In the genomic region with DNA sequence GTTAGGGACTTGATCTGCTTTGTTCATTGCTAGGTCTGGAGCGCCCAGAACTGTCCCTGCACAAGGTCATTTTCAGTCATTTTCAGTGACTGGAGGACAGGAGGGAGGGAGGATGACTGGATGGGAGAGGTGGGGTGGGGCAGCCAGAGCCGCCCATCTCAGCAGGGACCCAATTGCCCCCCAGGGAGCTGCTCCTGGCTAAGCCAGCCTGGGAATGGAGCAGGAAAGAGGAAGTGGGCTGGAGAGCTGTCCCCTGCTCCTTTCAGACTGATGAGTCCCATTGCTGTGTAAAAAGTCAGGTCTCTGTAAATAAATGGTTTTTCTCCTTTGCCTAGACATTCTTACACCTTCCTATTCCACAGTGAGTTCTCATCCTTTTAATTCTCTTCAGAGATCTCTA, we compare ENCODE assay signal across 19 cellular contexts.
DNase-seq lines count a peak whose midpoint lies in the region; ATAC-seq and TF ChIP-seq lines count a peak whose summit lies in the region.
"Had no signal": no experiment of that assay in that cellular context is flagged by ENCODE, and none has a peak within 500 bp of the region (broad histone marks: within the 10 kb centered on the region; RNA-seq: fewer than 3 reads in every experiment).

No MANE protein-coding gene starts in this region.

- TF ChIP-seq EP300 in sigmoid colon (IDR thresholded peaks at IDR 0.05): no peak

- H3K27ac Mint-ChIP-seq in stimulated activated naive B cell treated with anti-CD40 and anti-IgM and Interleukin-4, amounts not matched to agents 10 μg/mL and 1 μg/mL and 100 μg/mL, for 72 hours: no peak overlapping the region
- no peak overlapping the region for H3K27ac Mint-ChIP-seq in activated CD4-positive, alpha-beta memory T cell treated with anti-CD3 and anti-CD28 coated beads, Interleukin-2, amount 10 ng/mL, durations not matched to agents 7 days and 5 days
- H3K27ac Mint-ChIP-seq: B cell; CD8-positive, alpha-beta T cell; GM23338; HFFc6 had no signal

- no peak overlapping the region for H3K4me3 Mint-ChIP-seq in stimulated activated naive B cell treated with anti-CD40 and anti-IgM and Interleukin-4, amounts not matched to agents 10 μg/mL and 1 μg/mL and 100 μg/mL, for 72 hours
- H3K4me3 Mint-ChIP-seq in activated CD4-positive, alpha-beta memory T cell treated with anti-CD3 and anti-CD28 coated beads, Interleukin-2, amount 10 ng/mL, durations not matched to agents 7 days and 5 days: no peak overlapping the region
- H3K4me3 Mint-ChIP-seq: B cell; CD8-positive, alpha-beta T cell; GM23338; HFFc6 had no signal

- H3K27ac ChIP-seq in right cardiac atrium (ENCODE audit: low read length) (no peak overlapping the region), sigmoid colon (no peak overlapping the region), thyroid gland (no peak overlapping the region)
- H3K27ac ChIP-seq: BLaER1 treated with 17β-estradiol and CSF1 and Interleukin-3, amounts not matched to agents 10 nM and 100 nM had no signal

- no peaks in the 10 kb centered on the region for H3K4me1 Mint-ChIP-seq in stimulated activated naive B cell treated with anti-CD40 and anti-IgM and Interleukin-4, amounts not matched to agents 10 μg/mL and 1 μg/mL and 100 μg/mL, for 72 hours
- H3K4me1 Mint-ChIP-seq in activated CD4-positive, alpha-beta memory T cell treated with anti-CD3 and anti-CD28 coated beads, Interleukin-2, amount 10 ng/mL, durations not matched to agents 7 days and 5 days: no peaks in the 10 kb centered on the region
- H3K4me1 Mint-ChIP-seq: B cell, GM23338 had no signal

- intact Hi-C loops in cardiac septum (cut with DNase I) (no loop called here), right cardiac atrium (cut with DNase I) (no loop called here), sigmoid colon (cut with DNase I) (no loop called here), thyroid gland (cut with DNase I) (no loop called here)

- DNase-seq in cardiac septum (ENCODE audit: low spot score) (peak; percentile 66), right cardiac atrium (no peak), NCI-H69 (lab: John Stamatoyannopoulos, UW) (peak; percentile 33), sigmoid colon (peak; percentile 11), thyroid gland (no peak)
- no peak for DNase-seq in stimulated activated naive B cell treated with anti-CD40 and anti-IgM and Interleukin-4, amounts not matched to agents 10 μg/mL and 1 μg/mL and 100 μg/mL, for 72 hours
- DNase-seq in activated CD4-positive, alpha-beta memory T cell treated with anti-CD3 and anti-CD28 coated beads, Interleukin-2, amount 10 ng/mL, durations not matched to agents 7 days and 5 days: no peak
- DNase-seq: 8988T; CD8-positive, alpha-beta T cell; DMS 273 treated with DMSO at 0.1 percent for 48 hours; DMS53; DND-41; EL; HCEC 1CT; HFFc6; IMR-90 had no signal

- WGBS in right cardiac atrium: 84% methylated on average over 2 of the region's 2 CpGs
- 89 to 92% methylated on average over 2 of the region's 2 CpGs for WGBS in sigmoid colon, 2 donors
- WGBS in thyroid gland, 2 donors: 92 to 95% methylated on average over 2 of the region's 2 CpGs

- H3K36me3 ChIP-seq in sigmoid colon (no peaks in the 10 kb centered on the region), thyroid gland (no peaks in the 10 kb centered on the region)

- POLR2A ChIA-PET in activated CD4-positive, alpha-beta memory T cell treated with anti-CD3 and anti-CD28 coated beads, Interleukin-2, amount 10 ng/mL, durations not matched to agents 7 days and 5 days (lab: Charles Lee): no interaction called here

- H3K36me3 Mint-ChIP-seq in stimulated activated naive B cell treated with anti-CD40 and anti-IgM and Interleukin-4, amounts not matched to agents 10 μg/mL and 1 μg/mL and 100 μg/mL, for 72 hours: peaks cover 0 to 5% of the 10 kb centered on the region in 2 donors
- H3K36me3 Mint-ChIP-seq in activated CD4-positive, alpha-beta memory T cell treated with anti-CD3 and anti-CD28 coated beads, Interleukin-2, amount 10 ng/mL, durations not matched to agents 7 days and 5 days (ENCODE audit: low read depth): no peaks in the 10 kb centered on the region
- H3K36me3 Mint-ChIP-seq: CD8-positive, alpha-beta T cell had no signal

- H3K9me3 ChIP-seq in right cardiac atrium (ENCODE audit: control insufficient read depth, low read length) (no peaks in the 10 kb centered on the region), sigmoid colon (no peaks in the 10 kb centered on the region), thyroid gland (no peaks in the 10 kb centered on the region)

- CTCF ChIA-PET in activated CD4-positive, alpha-beta memory T cell treated with anti-CD3 and anti-CD28 coated beads, Interleukin-2, amount 10 ng/mL, durations not matched to agents 7 days and 5 days (lab: Charles Lee): no interaction called here

- H3K27me3 Mint-ChIP-seq in stimulated activated naive B cell treated with anti-CD40 and anti-IgM and Interleukin-4, amounts not matched to agents 10 μg/mL and 1 μg/mL and 100 μg/mL, for 72 hours: peaks cover 0 to 4% of the 10 kb centered on the region in 2 donors
- H3K27me3 Mint-ChIP-seq in activated CD4-positive, alpha-beta memory T cell treated with anti-CD3 and anti-CD28 coated beads, Interleukin-2, amount 10 ng/mL, durations not matched to agents 7 days and 5 days: no peaks in the 10 kb centered on the region

- TF ChIP-seq CTCF in sigmoid colon (IDR thresholded peaks at IDR 0.05) (no peak), thyroid gland (IDR thresholded peaks at IDR 0.05) (no peak)

- ATAC-seq in right cardiac atrium: no peak
- ATAC-seq in stimulated activated naive B cell treated with anti-CD40 and anti-IgM and Interleukin-4, amounts not matched to agents 10 μg/mL and 1 μg/mL and 100 μg/mL, for 72 hours (replicated peaks): no peak
- ATAC-seq: CD8-positive, alpha-beta T cell; GM23338 had no signal

- no peak overlapping the region for H3K4me3 ChIP-seq in right cardiac atrium (ENCODE audit: low read length)
- H3K4me3 ChIP-seq in sigmoid colon: no peak overlapping the region
- no peak overlapping the region for H3K4me3 ChIP-seq in thyroid gland (replicated peaks in 1 of 3)
- H3K4me3 ChIP-seq: BLaER1 treated with 17β-estradiol and CSF1 and Interleukin-3, amounts not matched to agents 10 nM and 100 nM; GM23338 had no signal

- H3K27me3 ChIP-seq in right cardiac atrium (ENCODE audit: control insufficient read depth, insufficient read depth) (no peaks in the 10 kb centered on the region), sigmoid colon (no peaks in the 10 kb centered on the region), thyroid gland (no peaks in the 10 kb centered on the region)
- H3K27me3 ChIP-seq: BLaER1 treated with 17β-estradiol and CSF1 and Interleukin-3, amounts not matched to agents 10 nM and 100 nM had no signal

- TF ChIP-seq POLR2A in sigmoid colon (IDR thresholded peaks at IDR 0.05): no peak
- TF ChIP-seq POLR2A in thyroid gland (IDR thresholded peaks at IDR 0.05): no peak

- H3K9me3 Mint-ChIP-seq in stimulated activated naive B cell treated with anti-CD40 and anti-IgM and Interleukin-4, amounts not matched to agents 10 μg/mL and 1 μg/mL and 100 μg/mL, for 72 hours: peaks cover 0 to 3% of the 10 kb centered on the region in 2 donors
- peaks cover 4% of the 10 kb centered on the region for H3K9me3 Mint-ChIP-seq in activated CD4-positive, alpha-beta memory T cell treated with anti-CD3 and anti-CD28 coated beads, Interleukin-2, amount 10 ng/mL, durations not matched to agents 7 days and 5 days

- H3K4me1 ChIP-seq in right cardiac atrium (ENCODE audit: control insufficient read depth, insufficient read depth, low read length): no peaks in the 10 kb centered on the region
- no peaks in the 10 kb centered on the region for H3K4me1 ChIP-seq in sigmoid colon
- no peaks in the 10 kb centered on the region for H3K4me1 ChIP-seq in thyroid gland

Comparison
In these comparisons a context has a peak if more than half of its experiments do, and no peak if none do; other contexts are left out.
1. DNase-seq: peak in cardiac septum (single experiment), NCI-H69 (single experiment) and sigmoid colon (single experiment); none in right cardiac atrium (0 of 3), thyroid gland (0 of 2), stimulated activated naive B cell treated with anti-CD40 and anti-IgM and Interleukin-4, amounts not matched to agents 10 μg/mL and 1 μg/mL and 100 μg/mL, for 72 hours (single experiment) and activated CD4-positive, alpha-beta memory T cell treated with anti-CD3 and anti-CD28 coated beads, Interleukin-2, amount 10 ng/mL, durations not matched to agents 7 days and 5 days (single experiment).